9 cellular contexts compared by ENCODE assay signal in genomic region chr12:104682790-104683279, GRCh38.
DNase-seq lines count a peak whose midpoint lies in the region; ATAC-seq and TF ChIP-seq lines count a peak whose summit lies in the region.
"Had no signal": no experiment of that assay in that cellular context is flagged by ENCODE, and none has a peak within 500 bp of the region (broad histone marks: within the 10 kb centered on the region; RNA-seq: fewer than 3 reads in every experiment).

No MANE protein-coding gene starts in this region.

- H3K9me3 Mint-ChIP-seq in activated naive CD4-positive, alpha-beta T cell treated with anti-CD3 and anti-CD28 coated beads, Interleukin-2, amount 50 U/mL, for 72 hours: peaks cover 4 to 6% of the 10 kb centered on the region in 2 donors

- H3K9me3 ChIP-seq in OCI-LY3 (ENCODE audit: insufficient read depth, low read length): no peaks in the 10 kb centered on the region

- peak overlapping the region; percentile 45 for H3K4me3 ChIP-seq in OCI-LY3 (ENCODE audit: low read length)

- no peak overlapping the region for H3K9ac ChIP-seq in OCI-LY3 (ENCODE audit: low read length)

- H3K4me2 ChIP-seq in OCI-LY3 (ENCODE audit: low read length): peak overlapping the region; percentile 53

- no peak overlapping the region for H3K27ac ChIP-seq in OCI-LY3 (ENCODE audit: low read length)
- H3K27ac ChIP-seq: 22Rv1 had no signal

- H3K36me3 ChIP-seq in OCI-LY3 (replicated peaks; ENCODE audit: low read depth, low read length): no peaks in the 10 kb centered on the region

- peak; percentile 52 for DNase-seq in SIG-M5 treated with dmso at 0.1 percent for 504 hours (lab: John Stamatoyannopoulos, UW; ENCODE audit: unreplicated experiment)
- DNase-seq in SIG-M5 (lab: John Stamatoyannopoulos, UW): no peak
- DNase-seq in activated naive CD4-positive, alpha-beta T cell treated with anti-CD3 and anti-CD28 coated beads, Interleukin-2, amount 50 U/mL, for 72 hours (ENCODE audit: low spot score in 2 of 2): peak; percentile 76
- DNase-seq in stimulated activated CD4-positive, alpha-beta T cell treated with anti-CD3 and anti-CD28 coated beads, TNF-alpha, amount 100 ng/mL, for 48 hours (ENCODE audit: low read depth in 3 of 3): peak; percentile 48 to 81 (median 65)
- no peak for DNase-seq in DMS79 (lab: John Stamatoyannopoulos, UW)
- no peak for DNase-seq in DMS53 treated with DMSO at 0.1 percent for 48 hours (lab: John Stamatoyannopoulos, UW; ENCODE audit: unreplicated experiment)
- no peak for DNase-seq in hypothalamus (lab: John Stamatoyannopoulos, UW)

- H3K27me3 ChIP-seq in OCI-LY3 (ENCODE audit: low read depth, low read length): no peaks in the 10 kb centered on the region

- no peak overlapping the region; the same call in 1 of the 2 replicates for H2AFZ ChIP-seq in OCI-LY3 (ENCODE audit: low read depth, low read length)

- H3K36me3 Mint-ChIP-seq in activated naive CD4-positive, alpha-beta T cell treated with anti-CD3 and anti-CD28 coated beads, Interleukin-2, amount 50 U/mL, for 72 hours: peaks cover 4 to 34% of the 10 kb centered on the region in 2 donors

- peak; percentile 65 to 83 for ATAC-seq in activated naive CD4-positive, alpha-beta T cell treated with anti-CD3 and anti-CD28 coated beads, Interleukin-2, amount 50 U/mL, for 72 hours

- H4K20me1 ChIP-seq in OCI-LY3 (ENCODE audit: insufficient read depth, low read length): no peaks in the 10 kb centered on the region

- peak overlapping the region; percentile 93 to 95 for H3K27ac Mint-ChIP-seq in activated naive CD4-positive, alpha-beta T cell treated with anti-CD3 and anti-CD28 coated beads, Interleukin-2, amount 50 U/mL, for 72 hours

- peaks cover 31% of the 10 kb centered on the region for H3K4me1 ChIP-seq in OCI-LY3 (ENCODE audit: low read length)

- H3K79me2 ChIP-seq in OCI-LY3 (ENCODE audit: low read length): no peaks in the 10 kb centered on the region

- TF ChIP-seq CTCF in OCI-LY3 (IDR thresholded peaks at IDR 0.05; ENCODE audit: low read depth, low read length): no peak

Comparison
In these comparisons a context has a peak if more than half of its experiments do, and no peak if none do; other contexts are left out.
1. DNase-seq: peak in SIG-M5 treated with dmso at 0.1 percent for 504 hours (single experiment), activated naive CD4-positive, alpha-beta T cell treated with anti-CD3 and anti-CD28 coated beads, Interleukin-2, amount 50 U/mL, for 72 hours (2 of 2) and stimulated activated CD4-positive, alpha-beta T cell treated with anti-CD3 and anti-CD28 coated beads, TNF-alpha, amount 100 ng/mL, for 48 hours (3 of 3); none in SIG-M5 (single experiment), DMS79 (single experiment), DMS53 treated with DMSO at 0.1 percent for 48 hours (single experiment) and hypothalamus (0 of 51).